Comparison of ENCODE assay signal across 1 cellular context in the genomic region with DNA sequence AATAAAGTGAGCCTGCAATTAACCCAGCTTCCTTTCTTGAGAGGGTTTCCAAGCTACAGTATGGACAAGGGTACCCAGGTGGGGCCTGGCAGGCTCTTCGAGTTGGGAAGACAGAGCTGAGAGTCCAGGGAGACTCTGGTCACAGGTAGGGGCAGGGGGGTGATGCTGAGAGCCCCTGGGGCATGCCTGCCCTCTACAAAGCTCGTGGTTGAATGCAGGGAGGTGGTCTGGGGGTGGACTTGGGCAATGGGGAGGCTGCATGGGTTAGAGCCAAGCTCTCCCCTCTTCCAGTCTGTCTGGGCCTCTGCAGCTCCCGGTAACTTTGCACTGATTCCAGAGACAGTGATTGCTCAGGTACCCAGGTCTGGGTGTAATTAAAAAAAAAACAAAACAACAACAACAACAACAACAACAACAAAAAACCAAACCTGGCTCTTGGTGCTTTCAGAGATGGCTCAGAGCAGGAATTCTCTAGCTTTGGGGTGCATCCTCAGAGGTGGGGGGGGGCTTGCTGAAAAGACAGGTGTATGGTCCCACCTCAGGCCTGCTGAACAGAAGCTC.
TF ChIP-seq lines count a peak whose summit lies in the region.

No MANE protein-coding gene starts in this region.

TF ChIP-seq in H1, 55 proteins besides CTCF, POLR2A, EP300 and RAD21 (continued from another document):
- TF ChIP-seq TAF1 (IDR thresholded peaks at IDR 0.05; ENCODE audit: low read depth, low read length) (no peak), SIX5 (IDR thresholded peaks at IDR 0.05; ENCODE audit: low read depth, low read length) (no peak), MAFK (IDR thresholded peaks at IDR 0.05; ENCODE audit: low read depth, low read length) (no peak)
TF ChIP-seq in H1: peak in this region for 0.
